ENCODE assay signal across 20 cellular contexts in the genomic region with DNA sequence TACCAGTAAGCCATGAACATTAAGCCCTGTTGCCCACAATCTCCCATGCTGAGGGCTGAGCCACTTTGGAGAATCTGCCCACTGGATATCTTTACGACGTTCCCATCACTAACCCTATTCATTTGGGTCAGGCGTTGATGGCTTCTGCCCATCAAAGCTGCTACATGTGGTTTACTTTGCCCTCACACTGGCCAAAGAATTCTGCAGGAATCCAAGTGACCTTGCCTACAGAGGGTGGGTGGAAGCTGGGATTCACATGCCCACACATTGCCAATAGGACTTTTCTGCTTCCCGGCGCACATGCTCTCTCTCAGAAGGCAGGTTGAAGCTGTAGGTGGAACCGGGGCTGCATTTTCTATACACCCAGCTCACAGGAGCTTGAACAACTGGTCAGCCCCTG. TPM values are rescaled to one million over a fixed set of nuclear protein-coding genes. Genes with fewer than 3 reads are reported as not detected.
DNase-seq lines count a peak whose midpoint lies in the region; ATAC-seq, FAIRE-seq and TF ChIP-seq lines count a peak whose summit lies in the region.
"Had no signal": no experiment of that assay in that cellular context is flagged by ENCODE, and none has a peak within 500 bp of the region (broad histone marks: within the 10 kb centered on the region; RNA-seq: fewer than 3 reads in every experiment).

No MANE protein-coding gene starts in this region.

- ATAC-seq in CD4-positive, CD25-positive, alpha-beta regulatory T cell (ENCODE audit: low read depth in 2 of 2): no peak
- ATAC-seq in GM18519 (IDR thresholded peaks at IDR 0.05; ENCODE audit: low FRiP score, unreplicated experiment) (no peak), HG03108 (IDR thresholded peaks at IDR 0.05; ENCODE audit: unreplicated experiment) (no peak), sciatic nerve (no peak)

- H3K4me2 ChIP-seq in endothelial cell of umbilical vein (ENCODE audit: insufficient read depth, low read length): no peak overlapping the region
- H3K4me2 ChIP-seq in parathyroid adenoma (ENCODE audit: low read length): no peak overlapping the region

- H3K4me1 Mint-ChIP-seq in CD4-positive, CD25-positive, alpha-beta regulatory T cell: peaks cover 0 to 9% (median under 1%) of the 10 kb centered on the region in 4 donors

- H2AFZ ChIP-seq in endothelial cell of umbilical vein (ENCODE audit: low read depth, low read length) (no peak overlapping the region), parathyroid adenoma (peak overlapping the region; percentile 74)

- peaks cover 95% of the 10 kb centered on the region for H3K36me3 ChIP-seq in CD4-positive, CD25-positive, alpha-beta regulatory T cell (ENCODE audit: control insufficient read depth, insufficient read depth, low read length)
- no peaks in the 10 kb centered on the region for H3K36me3 ChIP-seq in endothelial cell of umbilical vein (ENCODE audit: control insufficient read depth in 2 of 2, extremely low read depth in 1 of 2, insufficient read depth in 2 of 2, low read length in 2 of 2)
- H3K36me3 ChIP-seq in parathyroid adenoma (ENCODE audit: control insufficient read depth, insufficient read depth, low read length): no peaks in the 10 kb centered on the region

- H3K27ac Mint-ChIP-seq in CD4-positive, CD25-positive, alpha-beta regulatory T cell: peak overlapping the region in 2 of 3 donors; percentile 9 to 17

- no peak overlapping the region for H3K4me3 ChIP-seq in CD4-positive, CD25-positive, alpha-beta regulatory T cell (ENCODE audit: low read depth, low read length)
- H3K4me3 ChIP-seq in endothelial cell of umbilical vein (replicated peaks in 1 of 3; ENCODE audit: insufficient read depth in 1 of 3, low read depth in 1 of 3, low read length in 3 of 3): no peak overlapping the region
- H3K4me3 ChIP-seq in parathyroid adenoma (ENCODE audit: low read depth, low read length): no peak overlapping the region

- peaks cover 0 to 9% (median 7%) of the 10 kb centered on the region in 7 donors for H3K9me3 Mint-ChIP-seq in CD4-positive, CD25-positive, alpha-beta regulatory T cell

- CTCF ChIA-PET in endothelial cell of umbilical vein (lab: Charles Lee): interaction anchor here (0.7 to 9.0 kb wide), 15 partner anchors 10 to 168 kb away, joined by 3 to 177 read pairs (median 6); a partner anchor contains a TSS

- TF ChIP-seq CTCF in endothelial cell of umbilical vein (IDR thresholded peaks at IDR 0.05; ENCODE audit: extremely low read depth in 1 of 2, insufficient read depth in 1 of 2, low read depth in 1 of 2, low read length in 2 of 2) (no peak), parathyroid adenoma (IDR thresholded peaks at IDR 0.05) (no peak)

- BruUV-seq in endothelial cell of umbilical vein (replicated peaks; lab: Mats Ljungman, UMichigan): no TSS peak

- H3K4me1 ChIP-seq in CD4-positive, CD25-positive, alpha-beta regulatory T cell (ENCODE audit: control insufficient read depth, insufficient read depth, low read length, poor library complexity, severe bottlenecking): no peaks in the 10 kb centered on the region
- H3K4me1 ChIP-seq in endothelial cell of umbilical vein (ENCODE audit: control insufficient read depth, extremely low read depth, insufficient read depth, low read length) (peaks cover 22% of the 10 kb centered on the region), parathyroid adenoma (peaks cover 27% of the 10 kb centered on the region)

- H3K9ac ChIP-seq in endothelial cell of umbilical vein (replicated peaks; ENCODE audit: extremely low read depth, insufficient read depth, low read length) (no peak overlapping the region), parathyroid adenoma (no peak overlapping the region)

- dilution Hi-C loops in endothelial cell of umbilical vein (cut with MboI; ENCODE audit: extremely low pct_ligation_motif_present, low sequenced_read_pairs): no loop called here

- no peak for TF ChIP-seq POLR2A in endothelial cell of umbilical vein (IDR thresholded peaks at IDR 0.05; ENCODE audit: low read depth, low read length)

- H3K27me3 Mint-ChIP-seq in CD4-positive, CD25-positive, alpha-beta regulatory T cell: no peaks in the 10 kb centered on the region

- no peak for DNase-seq in CD4-positive, CD25-positive, alpha-beta regulatory T cell
- DNase-seq in LoVo (ENCODE audit: low spot score) (peak; percentile 13), endothelial cell of umbilical vein (ENCODE audit: low read depth, low spot score) (no peak), UCSD-AML1 (lab: John Stamatoyannopoulos, UW; ENCODE audit: unreplicated experiment) (no peak), sciatic nerve (ENCODE audit: low spot score) (no peak)
- DNase-seq: AML-193, C1 segment of cervical spinal cord, GF-D8, H7, KG1, NCI-H1417 treated with DMSO at 0.1 percent for 48 hours, NCI-H187, NCI-H446, NCI-H526, OCI-M1, Right ventricle myocardium superior had no signal

- H3K27ac ChIP-seq in CD4-positive, CD25-positive, alpha-beta regulatory T cell (ENCODE audit: insufficient read depth, low read length, poor library complexity, severe bottlenecking): no peak overlapping the region
- no peak overlapping the region for H3K27ac ChIP-seq in endothelial cell of umbilical vein (ENCODE audit: insufficient read depth, low read depth, low read length)
- peak overlapping the region; percentile 60 for H3K27ac ChIP-seq in parathyroid adenoma

- H3K79me2 ChIP-seq in endothelial cell of umbilical vein (ENCODE audit: control insufficient read depth, insufficient read depth, low read length) (no peaks in the 10 kb centered on the region), parathyroid adenoma (no peaks in the 10 kb centered on the region)

- intact Hi-C loops in endothelial cell of umbilical vein (cut with micrococcal nuclease) (loop anchor here (1.0 to 2.0 kb wide), 3 partner anchors 13 to 34 kb away; no protein-coding TSS in a partner anchor), sciatic nerve (cut with DNase I) (no loop called here)

- H3K4me3 Mint-ChIP-seq in CD4-positive, CD25-positive, alpha-beta regulatory T cell: no peak overlapping the region

- POLR2A ChIA-PET in endothelial cell of umbilical vein (lab: Charles Lee): interaction anchor here (1.4 kb wide), 1 partner anchor 14 kb away, joined by 4 read pairs; no protein-coding TSS in a partner anchor

- no peaks in the 10 kb centered on the region for H3K9me1 ChIP-seq in endothelial cell of umbilical vein (replicated peaks; ENCODE audit: control insufficient read depth, extremely low read depth, insufficient read depth, low read length)

- FAIRE-seq in endothelial cell of umbilical vein (lab: Jason Lieb, UNC): peak; percentile 28
- FAIRE-seq: D721Med had no signal

- H3K36me3 Mint-ChIP-seq in CD4-positive, CD25-positive, alpha-beta regulatory T cell: peaks cover 63% of the 10 kb centered on the region

- H4K20me1 ChIP-seq in endothelial cell of umbilical vein (replicated peaks; ENCODE audit: control insufficient read depth, extremely low read depth, insufficient read depth, low read length): no peaks in the 10 kb centered on the region

- peaks cover 11 to 14% of the 10 kb centered on the region in 2 experiments for H3K9me3 ChIP-seq in CD4-positive, CD25-positive, alpha-beta regulatory T cell (ENCODE audit: control insufficient read depth in 2 of 2, low read length in 2 of 2)
- H3K9me3 ChIP-seq in endothelial cell of umbilical vein (replicated peaks; ENCODE audit: control insufficient read depth, insufficient read depth, low read length) (no peaks in the 10 kb centered on the region), parathyroid adenoma (ENCODE audit: control insufficient read depth, low read length) (no peaks in the 10 kb centered on the region)

- H3K27me3 ChIP-seq in CD4-positive, CD25-positive, alpha-beta regulatory T cell (ENCODE audit: control insufficient read depth, insufficient read depth, low read length): no peaks in the 10 kb centered on the region
- H3K27me3 ChIP-seq in endothelial cell of umbilical vein (ENCODE audit: control insufficient read depth in 2 of 2, insufficient read depth in 2 of 2, low read length in 2 of 2) (no peaks in the 10 kb centered on the region), parathyroid adenoma (ENCODE audit: control insufficient read depth, insufficient read depth, low read length) (no peaks in the 10 kb centered on the region)

TF ChIP-seq in endothelial cell of umbilical vein, 7 proteins besides CTCF, POLR2A, EP300 and RAD21 (continues in another document):
- TF ChIP-seq EZH2 (IDR thresholded peaks at IDR 0.05; ENCODE audit: borderline replicate concordance, low read depth, low read length, severe bottlenecking) (no peak), JUN (IDR thresholded peaks at IDR 0.05; ENCODE audit: borderline replicate concordance, insufficient read depth, insufficient read length, low read depth) (no peak), FOS (IDR thresholded peaks at IDR 0.05; ENCODE audit: borderline replicate concordance, insufficient read depth, low read length) (no peak), POLR2AphosphoS5 (IDR thresholded peaks at IDR 0.05; ENCODE audit: insufficient read depth, low read depth, low read length) (no peak)

RNA-seq across cellular contexts. Expression of a gene that starts 28.3 kb away (rescaled TPM):
- 82.2 TPM for total RNA-seq in CD4-positive, CD25-positive, alpha-beta regulatory T cell
- 10 to 100 TPM; 58.2 to 82.2 (median 73.4) TPM for polyA plus RNA-seq in CD4-positive, CD25-positive, alpha-beta regulatory T cell
- total RNA-seq in endothelial cell of umbilical vein (2.4 and 3.1 TPM in 2 replicates), sciatic nerve (8.4 TPM)
- polyA plus RNA-seq in endothelial cell of umbilical vein: 1.3 and 1.7 TPM in 2 replicates
- 1.5 and 1.6 TPM in 2 replicates for polyA plus RNA-seq in endothelial cell of umbilical vein (2011; cell fraction: cytosol; rRNA removed)
- polyA plus RNA-seq in endothelial cell of umbilical vein (2011; cell fraction: nucleus; rRNA removed): 1.0 and 1.4 TPM in 2 replicates
- polyA plus RNA-seq in endothelial cell of umbilical vein (2012): 5.5 and 6.4 TPM in 2 replicates
- polyA minus RNA-seq in endothelial cell of umbilical vein: 4.2 and 5.3 TPM in 2 replicates
- polyA minus RNA-seq in endothelial cell of umbilical vein (2011; cell fraction: cytosol; rRNA and poly(A)+ RNA removed): not detected
- polyA minus RNA-seq in endothelial cell of umbilical vein (2011; cell fraction: nucleus; rRNA and poly(A)+ RNA removed): 1.9 and 2.5 TPM in 2 replicates
- total RNA-seq: H7 had no signal

RNA-seq across cellular contexts. Expression of a gene that starts 49.9 kb away (rescaled TPM):
- total RNA-seq in CD4-positive, CD25-positive, alpha-beta regulatory T cell: 7.8 TPM
- polyA plus RNA-seq in CD4-positive, CD25-positive, alpha-beta regulatory T cell: 1 to 10 TPM in 1 of 4 donors, under 1 TPM in 3; 0.64 to 1.1 (median 0.84) TPM
- 0.14 and 0.22 TPM in 2 replicates for total RNA-seq in endothelial cell of umbilical vein
- 0.06 and 0.11 TPM in 2 replicates for polyA plus RNA-seq in endothelial cell of umbilical vein
- polyA plus RNA-seq in endothelial cell of umbilical vein (2011; cell fraction: cytosol; rRNA removed): 0.04 and 0.08 TPM in 2 replicates
- 0.04 and 0.10 TPM in 2 replicates for polyA plus RNA-seq in endothelial cell of umbilical vein (2011; cell fraction: nucleus; rRNA removed)
- 0.08 and 0.42 TPM in 2 replicates for polyA plus RNA-seq in endothelial cell of umbilical vein (2012)
- 0.19 TPM in 1 of 2 replicates, not detected in the other for polyA minus RNA-seq in endothelial cell of umbilical vein
- polyA minus RNA-seq in endothelial cell of umbilical vein (2011; cell fraction: cytosol; rRNA and poly(A)+ RNA removed): not detected
- polyA minus RNA-seq in endothelial cell of umbilical vein (2011; cell fraction: nucleus; rRNA and poly(A)+ RNA removed): 0.48 TPM in 1 of 2 replicates, not detected in the other
- total RNA-seq in sciatic nerve: 10.1 TPM
